11 cellular contexts compared by ENCODE assay signal in the genomic region with DNA sequence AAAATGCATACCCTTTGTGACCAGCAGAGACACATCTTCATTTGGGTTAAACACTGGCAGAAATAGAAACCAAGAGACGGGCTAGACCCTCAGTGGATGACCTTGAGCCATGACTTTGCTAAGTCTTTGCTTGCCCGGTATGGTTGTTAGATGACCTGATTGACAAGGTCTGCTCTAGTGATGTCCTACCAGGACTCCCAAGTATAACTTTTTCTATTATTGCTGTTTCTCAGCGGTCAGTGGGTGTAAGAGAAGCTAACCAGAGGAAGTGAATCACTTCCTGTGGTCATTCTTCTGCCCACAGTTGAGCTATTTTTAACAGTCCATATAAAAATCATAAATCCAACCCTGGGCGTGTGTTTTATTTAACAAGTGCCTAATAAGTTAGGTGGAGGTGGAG.
DNase-seq lines count a peak whose midpoint lies in the region; ATAC-seq lines count a peak whose summit lies in the region.
"Had no signal": no experiment of that assay in that cellular context is flagged by ENCODE, and none has a peak within 500 bp of the region (broad histone marks: within the 10 kb centered on the region; RNA-seq: fewer than 3 reads in every experiment).

No MANE protein-coding gene starts in this region.

- peaks cover 0 to 14% (median 6%) of the 10 kb centered on the region in 10 experiments; a peak in 12 of 20 replicates for H3K4me1 ChIP-seq in BLaER1 treated with 17β-estradiol and CSF1 and Interleukin-3, amounts not matched to agents 10 nM and 100 nM

- H3K4me2 ChIP-seq in BLaER1 treated with 17β-estradiol and CSF1 and Interleukin-3, amounts not matched to agents 10 nM and 100 nM, result peak overlapping the region in 8 of 11 experiments; percentile 4 to 57 (median 39); a peak in 10 of 22 replicates

- no peak overlapping the region for H3K4me3 ChIP-seq in BLaER1 treated with 17β-estradiol and CSF1 and Interleukin-3, amounts not matched to agents 10 nM and 100 nM

- no peak for ATAC-seq in HG03039 (IDR thresholded peaks at IDR 0.05; ENCODE audit: unreplicated experiment)
- ATAC-seq: sciatic nerve had no signal

- no peaks in the 10 kb centered on the region for H3K36me3 ChIP-seq in BLaER1 treated with 17β-estradiol and CSF1 and Interleukin-3, amounts not matched to agents 10 nM and 100 nM

- H3K9me3 ChIP-seq in BLaER1 treated with 17β-estradiol and CSF1 and Interleukin-3, amounts not matched to agents 10 nM and 100 nM (replicated peaks in 1 of 11), result peaks cover 0 to 33% (median 0%) of the 10 kb centered on the region in 11 experiments; a peak in 8 of 22 replicates

- H3K27me3 ChIP-seq in BLaER1 treated with 17β-estradiol and CSF1 and Interleukin-3, amounts not matched to agents 10 nM and 100 nM, result peaks cover 0 to 91% (median 0%) of the 10 kb centered on the region in 11 experiments; a peak in 5 of 22 replicates

- no peaks in the 10 kb centered on the region for H4K20me1 ChIP-seq in BLaER1 treated with 17β-estradiol and CSF1 and Interleukin-3, amounts not matched to agents 10 nM and 100 nM

- no peak overlapping the region for H3K9ac ChIP-seq in BLaER1 treated with 17β-estradiol and CSF1 and Interleukin-3, amounts not matched to agents 10 nM and 100 nM

- no peak overlapping the region for H3K27ac ChIP-seq in BLaER1 treated with 17β-estradiol and CSF1 and Interleukin-3, amounts not matched to agents 10 nM and 100 nM

- DNase-seq in H4 (ENCODE audit: low spot score) (peak; percentile 60), RPMI7951 (ENCODE audit: low read depth) (peak; percentile 78), glomerular visceral epithelial cell (ENCODE audit: extremely low spot score) (peak; percentile 78), NCI-H146 (lab: John Stamatoyannopoulos, UW) (no peak), NCI-H69 (lab: John Stamatoyannopoulos, UW) (no peak)
- no peak for DNase-seq in activated T-cell treated with anti-CD3 and anti-CD28 coated beads, Interleukin-2, amount 50 U/mL, for 48 hours
- DNase-seq: activated CD4-positive, alpha-beta T cell treated with anti-CD3 and anti-CD28 coated beads for 48 hours; caudate nucleus had no signal

Comparison
In these comparisons a context has a peak if more than half of its experiments do, and no peak if none do; other contexts are left out.
1. DNase-seq: peak in H4 (single experiment), RPMI7951 (single experiment) and glomerular visceral epithelial cell (single experiment); none in NCI-H146 (single experiment), NCI-H69 (single experiment) and activated T-cell treated with anti-CD3 and anti-CD28 coated beads, Interleukin-2, amount 50 U/mL, for 48 hours (0 of 2).